Comparison of ENCODE assay signal across 1 cellular context in genomic region chr17:75856062-75856681, GRCh38.
A peak's percentile ranks its signal among the peaks of the same experiment; 100 is the strongest.
TF ChIP-seq lines count a peak whose summit lies in the region.

No MANE protein-coding gene starts in this region.

TF ChIP-seq in K562, 482 proteins besides CTCF, POLR2A, EP300 and RAD21 (continued from another document and continues in another):
- TF ChIP-seq, protein P1, sequence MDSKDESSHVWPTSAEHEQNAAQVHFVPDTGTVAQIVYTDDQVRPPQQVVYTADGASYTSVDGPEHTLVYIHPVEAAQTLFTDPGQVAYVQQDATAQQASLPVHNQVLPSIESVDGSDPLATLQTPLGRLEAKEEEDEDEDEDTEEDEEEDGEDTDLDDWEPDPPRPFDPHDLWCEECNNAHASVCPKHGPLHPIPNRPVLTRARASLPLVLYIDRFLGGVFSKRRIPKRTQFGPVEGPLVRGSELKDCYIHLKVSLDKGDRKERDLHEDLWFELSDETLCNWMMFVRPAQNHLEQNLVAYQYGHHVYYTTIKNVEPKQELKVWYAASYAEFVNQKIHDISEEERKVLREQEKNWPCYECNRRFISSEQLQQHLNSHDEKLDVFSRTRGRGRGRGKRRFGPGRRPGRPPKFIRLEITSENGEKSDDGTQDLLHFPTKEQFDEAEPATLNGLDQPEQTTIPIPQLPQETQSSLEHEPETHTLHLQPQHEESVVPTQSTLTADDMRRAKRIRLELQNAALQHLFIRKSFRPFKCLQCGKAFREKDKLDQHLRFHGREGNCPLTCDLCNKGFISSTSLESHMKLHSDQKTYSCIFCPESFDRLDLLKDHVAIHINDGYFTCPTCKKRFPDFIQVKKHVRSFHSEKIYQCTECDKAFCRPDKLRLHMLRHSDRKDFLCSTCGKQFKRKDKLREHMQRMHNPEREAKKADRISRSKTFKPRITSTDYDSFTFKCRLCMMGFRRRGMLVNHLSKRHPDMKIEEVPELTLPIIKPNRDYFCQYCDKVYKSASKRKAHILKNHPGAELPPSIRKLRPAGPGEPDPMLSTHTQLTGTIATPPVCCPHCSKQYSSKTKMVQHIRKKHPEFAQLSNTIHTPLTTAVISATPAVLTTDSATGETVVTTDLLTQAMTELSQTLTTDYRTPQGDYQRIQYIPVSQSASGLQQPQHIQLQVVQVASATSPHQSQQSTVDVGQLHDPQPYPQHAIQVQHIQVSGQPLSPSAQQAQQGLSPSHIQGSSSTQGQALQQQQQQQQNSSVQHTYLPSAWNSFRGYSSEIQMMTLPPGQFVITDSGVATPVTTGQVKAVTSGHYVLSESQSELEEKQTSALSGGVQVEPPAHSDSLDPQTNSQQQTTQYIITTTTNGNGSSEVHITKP (IDR thresholded peaks at IDR 0.05; ENCODE audit: partially characterized antibody), result no peak
- TF ChIP-seq RBM15 (IDR thresholded peaks at IDR 0.05; ENCODE audit: insufficient read depth, low read length), result no peak
- TF ChIP-seq, protein P2, sequence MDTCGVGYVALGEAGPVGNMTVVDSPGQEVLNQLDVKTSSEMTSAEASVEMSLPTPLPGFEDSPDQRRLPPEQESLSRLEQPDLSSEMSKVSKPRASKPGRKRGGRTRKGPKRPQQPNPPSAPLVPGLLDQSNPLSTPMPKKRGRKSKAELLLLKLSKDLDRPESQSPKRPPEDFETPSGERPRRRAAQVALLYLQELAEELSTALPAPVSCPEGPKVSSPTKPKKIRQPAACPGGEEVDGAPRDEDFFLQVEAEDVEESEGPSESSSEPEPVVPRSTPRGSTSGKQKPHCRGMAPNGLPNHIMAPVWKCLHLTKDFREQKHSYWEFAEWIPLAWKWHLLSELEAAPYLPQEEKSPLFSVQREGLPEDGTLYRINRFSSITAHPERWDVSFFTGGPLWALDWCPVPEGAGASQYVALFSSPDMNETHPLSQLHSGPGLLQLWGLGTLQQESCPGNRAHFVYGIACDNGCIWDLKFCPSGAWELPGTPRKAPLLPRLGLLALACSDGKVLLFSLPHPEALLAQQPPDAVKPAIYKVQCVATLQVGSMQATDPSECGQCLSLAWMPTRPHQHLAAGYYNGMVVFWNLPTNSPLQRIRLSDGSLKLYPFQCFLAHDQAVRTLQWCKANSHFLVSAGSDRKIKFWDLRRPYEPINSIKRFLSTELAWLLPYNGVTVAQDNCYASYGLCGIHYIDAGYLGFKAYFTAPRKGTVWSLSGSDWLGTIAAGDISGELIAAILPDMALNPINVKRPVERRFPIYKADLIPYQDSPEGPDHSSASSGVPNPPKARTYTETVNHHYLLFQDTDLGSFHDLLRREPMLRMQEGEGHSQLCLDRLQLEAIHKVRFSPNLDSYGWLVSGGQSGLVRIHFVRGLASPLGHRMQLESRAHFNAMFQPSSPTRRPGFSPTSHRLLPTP (IDR thresholded peaks at IDR 0.05; ENCODE audit: borderline replicate concordance, extremely low read depth, insufficient read length), result no peak
- TF ChIP-seq ZKSCAN3 (CRISPR knock-in tag; IDR thresholded peaks at IDR 0.05), result no peak
- no peak for TF ChIP-seq MEF2D (tag; conservative IDR thresholded peaks at IDR 0.05; ENCODE audit: low read depth)
- TF ChIP-seq CHAMP1 (IDR thresholded peaks at IDR 0.05), result no peak
- no peak for TF ChIP-seq ZNF77 (CRISPR knock-in tag; IDR thresholded peaks at IDR 0.05)
- TF ChIP-seq NR1H2 (CRISPR knock-in tag; IDR thresholded peaks at IDR 0.05), result no peak
- no peak for TF ChIP-seq NRF1 (conservative IDR thresholded peaks at IDR 0.05 in 1 of 2, IDR thresholded peaks at IDR 0.05 in 1 of 2)
- no peak for TF ChIP-seq ZNF75A (CRISPR knock-in tag; IDR thresholded peaks at IDR 0.05)
- TF ChIP-seq COPS2 (conservative IDR thresholded peaks at IDR 0.05), result no peak
- TF ChIP-seq TSC22D4 (tag; IDR thresholded peaks at IDR 0.05), result no peak
- no peak for TF ChIP-seq SMARCA5 (IDR thresholded peaks at IDR 0.05)
- no peak for TF ChIP-seq RBM22 (IDR thresholded peaks at IDR 0.05; ENCODE audit: low read depth, low read length, poor library complexity, severe bottlenecking)
- TF ChIP-seq GTF2A2 (tag; IDR thresholded peaks at IDR 0.05), result no peak
- no peak for TF ChIP-seq PREB (CRISPR knock-in tag; IDR thresholded peaks at IDR 0.05)
- TF ChIP-seq YY1 (IDR thresholded peaks at IDR 0.05; ENCODE audit: borderline replicate concordance in 1 of 3, control insufficient read depth in 1 of 3, extremely low read depth in 1 of 3, insufficient read depth in 3 of 3, insufficient read length in 1 of 3, insufficient replicate concordance in 2 of 3, low read depth in 1 of 3, low read length in 2 of 3), result no peak
- TF ChIP-seq POU5F1 (IDR thresholded peaks at IDR 0.05; ENCODE audit: borderline replicate concordance, low read depth, low read length, partially characterized antibody), result no peak
- no peak for TF ChIP-seq MIER1 (IDR thresholded peaks at IDR 0.05; ENCODE audit: low read depth)
- no peak for TF ChIP-seq ZNF699 (CRISPR knock-in tag; IDR thresholded peaks at IDR 0.05; ENCODE audit: insufficient replicate concordance)
- TF ChIP-seq RERE (CRISPR knock-in tag; IDR thresholded peaks at IDR 0.05; ENCODE audit: borderline replicate concordance), result no peak
- no peak for TF ChIP-seq ILK (tag; IDR thresholded peaks at IDR 0.05; ENCODE audit: borderline replicate concordance, low read depth)
- no peak for TF ChIP-seq CHCHD3 (CRISPR knock-in tag; IDR thresholded peaks at IDR 0.05)
- no peak for TF ChIP-seq SMARCC2 (IDR thresholded peaks at IDR 0.05; ENCODE audit: low read depth)
- TF ChIP-seq E2F1 (CRISPR knock-in tag; IDR thresholded peaks at IDR 0.05), result no peak
- no peak for TF ChIP-seq GABPA (tag; conservative IDR thresholded peaks at IDR 0.05; ENCODE audit: low read depth)
- TF ChIP-seq ASH1L (IDR thresholded peaks at IDR 0.05; ENCODE audit: borderline replicate concordance, low read depth, partially characterized antibody), result no peak
- no peak for TF ChIP-seq SMARCB1 (IDR thresholded peaks at IDR 0.05; ENCODE audit: insufficient read length, low read depth)
- no peak for TF ChIP-seq ZNF133 (CRISPR knock-in tag; IDR thresholded peaks at IDR 0.05)
- TF ChIP-seq, protein P3, sequence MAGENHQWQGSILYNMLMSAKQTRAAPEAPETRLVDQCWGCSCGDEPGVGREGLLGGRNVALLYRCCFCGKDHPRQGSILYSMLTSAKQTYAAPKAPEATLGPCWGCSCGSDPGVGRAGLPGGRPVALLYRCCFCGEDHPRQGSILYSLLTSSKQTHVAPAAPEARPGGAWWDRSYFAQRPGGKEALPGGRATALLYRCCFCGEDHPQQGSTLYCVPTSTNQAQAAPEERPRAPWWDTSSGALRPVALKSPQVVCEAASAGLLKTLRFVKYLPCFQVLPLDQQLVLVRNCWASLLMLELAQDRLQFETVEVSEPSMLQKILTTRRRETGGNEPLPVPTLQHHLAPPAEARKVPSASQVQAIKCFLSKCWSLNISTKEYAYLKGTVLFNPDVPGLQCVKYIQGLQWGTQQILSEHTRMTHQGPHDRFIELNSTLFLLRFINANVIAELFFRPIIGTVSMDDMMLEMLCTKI (IDR thresholded peaks at IDR 0.05; ENCODE audit: partially characterized antibody), result no peak
- no peak for TF ChIP-seq NFXL1 (CRISPR knock-in tag; IDR thresholded peaks at IDR 0.05)
- TF ChIP-seq, protein P4, sequence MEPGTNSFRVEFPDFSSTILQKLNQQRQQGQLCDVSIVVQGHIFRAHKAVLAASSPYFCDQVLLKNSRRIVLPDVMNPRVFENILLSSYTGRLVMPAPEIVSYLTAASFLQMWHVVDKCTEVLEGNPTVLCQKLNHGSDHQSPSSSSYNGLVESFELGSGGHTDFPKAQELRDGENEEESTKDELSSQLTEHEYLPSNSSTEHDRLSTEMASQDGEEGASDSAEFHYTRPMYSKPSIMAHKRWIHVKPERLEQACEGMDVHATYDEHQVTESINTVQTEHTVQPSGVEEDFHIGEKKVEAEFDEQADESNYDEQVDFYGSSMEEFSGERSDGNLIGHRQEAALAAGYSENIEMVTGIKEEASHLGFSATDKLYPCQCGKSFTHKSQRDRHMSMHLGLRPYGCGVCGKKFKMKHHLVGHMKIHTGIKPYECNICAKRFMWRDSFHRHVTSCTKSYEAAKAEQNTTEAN (CRISPR knock-in tag; IDR thresholded peaks at IDR 0.05), result no peak
- no peak for TF ChIP-seq RAD51 (IDR thresholded peaks at IDR 0.05; ENCODE audit: borderline replicate concordance, low read depth)
- TF ChIP-seq STAT5A (IDR thresholded peaks at IDR 0.05; ENCODE audit: borderline replicate concordance, low read length), result no peak
- no peak for TF ChIP-seq ZNF76 (CRISPR knock-in tag; IDR thresholded peaks at IDR 0.05; ENCODE audit: borderline replicate concordance)
- TF ChIP-seq ZNF384 (IDR thresholded peaks at IDR 0.05; ENCODE audit: low read depth, low read length), result no peak
- no peak for TF ChIP-seq E4F1 (CRISPR knock-in tag; IDR thresholded peaks at IDR 0.05; ENCODE audit: borderline replicate concordance)
- no peak for TF ChIP-seq SMARCE1 (IDR thresholded peaks at IDR 0.05)
- TF ChIP-seq CBFA2T3 (IDR thresholded peaks at IDR 0.05), result peak; percentile 17; the same call in 1 of the 2 replicates
